9 cellular contexts compared by ENCODE assay signal in genomic region chr3:127915115-127915936, GRCh38. TPM values are rescaled to one million over a fixed set of nuclear protein-coding genes. Genes with fewer than 3 reads are reported as not detected.
DNase-seq lines count a peak whose midpoint lies in the region; TF ChIP-seq lines count a peak whose summit lies in the region.
"Had no signal": no experiment of that assay in that cellular context is flagged by ENCODE, and none has a peak within 500 bp of the region (broad histone marks: within the 10 kb centered on the region; RNA-seq: fewer than 3 reads in every experiment).

Gene KBTBD12, plus strand, starts transcription at chr3:127915232. Its CDS starts 7,830 bp downstream, at chr3:127923062.

- H3K9me3 ChIP-seq in WERI-Rb-1 (ENCODE audit: severe bottlenecking) = peaks cover 3% of the 10 kb centered on the region

- no peak for TF ChIP-seq CTCF in WERI-Rb-1 (IDR thresholded peaks at IDR 0.05; ENCODE audit: low read depth, low read length)

- H3K27ac ChIP-seq in WERI-Rb-1 = peak within 1 kb of the TSS; percentile 65
- H3K27ac ChIP-seq: cardiac muscle cell had no signal

- intact Hi-C loops in cardiac septum (cut with DNase I) = no loop called here
- intact Hi-C loops in posterior cingulate gyrus (cut with DNase I) = no loop called here

- DNase-seq in D341Med (ENCODE audit: low spot score) (peak; percentile 55), WERI-Rb-1 (peak; percentile 72), cardiac septum (ENCODE audit: low spot score) (peak; percentile 89), posterior cingulate gyrus (peak; percentile 25 to 92 (median 56)), COLO829 (ENCODE audit: low spot score) (no peak), NCI-H1694 (lab: John Stamatoyannopoulos, UW) (no peak), GOT3 (lab: John Stamatoyannopoulos, UW) (no peak)
- no peak for DNase-seq in effector CD4-positive, alpha-beta T cell

- H3K27me3 ChIP-seq in WERI-Rb-1 (ENCODE audit: insufficient read depth, low read depth, severe bottlenecking) = no peaks in the 10 kb centered on the region

- H3K4me3 ChIP-seq in WERI-Rb-1 (ENCODE audit: low read depth, low read length) = peak within 1 kb of the TSS; percentile 44
- H3K4me3 ChIP-seq: cardiac muscle cell had no signal

- H3K36me3 ChIP-seq in WERI-Rb-1 = no peaks in the 10 kb centered on the region; the same call in 1 of the 2 replicates
- H3K36me3 ChIP-seq: cardiac muscle cell had no signal

RNA-seq across cellular contexts. Expression of gene KBTBD12, which starts in this region (rescaled TPM):
- 36.6 TPM for total RNA-seq in cardiac septum

Comparison
In these comparisons a context has a peak if more than half of its experiments do, and no peak if none do; other contexts are left out.
1. DNase-seq: peak in D341Med (single experiment), WERI-Rb-1 (single experiment), cardiac septum (single experiment) and posterior cingulate gyrus (10 of 10); none in COLO829 (single experiment), NCI-H1694 (single experiment), GOT3 (single experiment) and effector CD4-positive, alpha-beta T cell (single experiment).